ENCODE assay signal across 27 cellular contexts in the genomic region with DNA sequence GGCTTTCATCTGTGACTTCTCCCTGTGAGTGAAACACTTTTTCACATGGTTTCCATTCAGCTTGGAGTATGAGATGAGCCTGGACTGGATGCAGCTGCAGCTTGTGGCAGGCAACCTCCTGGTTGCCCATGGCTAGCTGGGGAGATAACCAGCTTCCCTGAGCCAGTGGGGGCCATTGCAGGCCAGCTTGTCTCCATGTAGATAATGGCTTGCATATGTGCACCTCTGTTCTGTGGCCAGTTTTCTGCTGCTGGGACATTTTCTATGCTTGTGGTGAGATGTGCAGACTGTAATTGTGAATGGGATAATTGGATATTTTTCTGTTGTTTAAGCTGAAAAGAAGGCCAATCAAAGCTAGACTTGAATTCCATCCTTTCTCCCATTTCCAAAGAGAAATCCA. TPM values are rescaled to one million over a fixed set of nuclear protein-coding genes. Genes with fewer than 3 reads are reported as not detected.
"Had no signal": no experiment of that assay in that cellular context is flagged by ENCODE, and none has a peak within 500 bp of the region (broad histone marks: within the 10 kb centered on the region; RNA-seq: fewer than 3 reads in every experiment).

No MANE protein-coding gene starts in this region.

- H3K27me3 ChIP-seq: ascending aorta had no signal

- H3K4me1 ChIP-seq: ascending aorta had no signal

- H3K9me3 ChIP-seq: ascending aorta had no signal

- H3K4me3 ChIP-seq: ascending aorta had no signal

- H3K36me3 ChIP-seq: ascending aorta had no signal

- DNase-seq: activated B cell treated with CpG ODN at 0.5 μM for 24 hours; activated CD4-positive, alpha-beta memory T cell treated with anti-CD3 and anti-CD28 coated beads for 36 hours; activated CD4-positive, alpha-beta T cell treated with anti-CD3 and anti-CD28 coated beads for 4 hours; activated CD4-positive, alpha-beta T cell treated with anti-CD3 and anti-CD28 coated beads, Interleukin-2, amount 10 ng/mL, durations not matched to agents 24 days and 14 days; activated CD4-positive, alpha-beta T cell treated with anti-CD3 and anti-CD28 coated beads, Interleukin-2, amount 50 U/mL, for 1 hour; activated CD4-positive, alpha-beta T cell treated with anti-CD3 and anti-CD28 coated beads, Interleukin-2, amount 50 U/mL, for 4 hours; activated CD4-positive, CD25-positive, alpha-beta regulatory T cell treated with anti-CD3 and anti-CD28 coated beads, Interleukin-2, amount 50 U/mL, for 72 hours; activated CD8-positive, alpha-beta memory T cell treated with anti-CD3 and anti-CD28 coated beads, Interleukin-2, amount 10 ng/mL, durations not matched to agents 7 days and 5 days; activated CD8-positive, alpha-beta memory T cell treated with anti-CD3 and anti-CD28 coated beads, Interleukin-2, amount 50 U/mL, for 48 hours; activated CD8-positive, alpha-beta T cell treated with anti-CD3 and anti-CD28 coated beads for 36 hours; activated effector memory CD4-positive, alpha-beta T cell treated with Interleukin-2 at 50 U/mL for 16 hours; activated gamma-delta T cell; activated naive CD4-positive, alpha-beta T cell treated with anti-CD3 and anti-CD28 coated beads, Interleukin-2, amount 10 ng/mL, durations not matched to agents 7 days and 5 days; activated naive CD4-positive, alpha-beta T cell treated with Interleukin-2 at 50 U/mL for 16 hours; activated naive CD8-positive, alpha-beta T cell treated with anti-CD3 and anti-CD28 coated beads, Interleukin-2, amount 10 ng/mL, durations not matched to agents 7 days and 5 days; activated naive CD8-positive, alpha-beta T cell treated with anti-CD3 and anti-CD28 coated beads, Interleukin-2, amount 50 U/mL, for 24 hours; activated T-cell treated with anti-CD3 and anti-CD28 coated beads, Interleukin-2, amount 50 U/mL, for 24 hours; activated T-cell treated with anti-CD3 and anti-CD28 coated beads, Interleukin-2, amount 50 U/mL, for 48 hours; amygdala; anterior cingulate cortex; central memory CD4-positive, alpha-beta T cell; SW 1271; T-helper 1 cell; T-helper 2 cell; T-helper 9 cell had no signal

- H3K27ac ChIP-seq: ascending aorta, VCaP had no signal

- ATAC-seq: activated CD8-positive, alpha-beta memory T cell treated with anti-CD3 and anti-CD28 coated beads, Interleukin-2, amount 10 ng/mL, durations not matched to agents 7 days and 5 days; activated CD8-positive, alpha-beta T cell treated with anti-CD3 and anti-CD28 coated beads for 36 hours; activated naive CD8-positive, alpha-beta T cell treated with anti-CD3 and anti-CD28 coated beads, Interleukin-2, amount 50 U/mL, for 24 hours had no signal

RNA-seq across cellular contexts. Expression of a gene that starts 38.5 kb away (rescaled TPM):
- total RNA-seq: activated B cell treated with CpG ODN at 0.5 μM for 24 hours; activated CD4-positive, alpha-beta T cell treated with anti-CD3 and anti-CD28 coated beads, Interleukin-2, amount 10 ng/mL, durations not matched to agents 24 days and 14 days; ascending aorta had no signal
